Comparison of ENCODE assay signal across 20 cellular contexts in genomic region chr12:49328816-49329215, GRCh38. TPM values are rescaled to one million over a fixed set of nuclear protein-coding genes. Genes with fewer than 3 reads are reported as not detected.
A peak's percentile ranks its signal among the peaks of the same experiment; 100 is the strongest.
DNase-seq lines count a peak whose midpoint lies in the region; ATAC-seq and TF ChIP-seq lines count a peak whose summit lies in the region.
"Had no signal": no experiment of that assay in that cellular context is flagged by ENCODE, and none has a peak within 500 bp of the region (broad histone marks: within the 10 kb centered on the region; RNA-seq: fewer than 3 reads in every experiment).

No MANE protein-coding gene starts in this region.

- intact Hi-C loops in sigmoid colon (cut with DNase I) (no loop called here), heart right ventricle (cut with DNase I) (no loop called here)

- DNase-seq in D341Med (ENCODE audit: low spot score), result peak; percentile 9
- peak; percentile 21 for DNase-seq in left lobe of liver (ENCODE audit: low spot score)
- DNase-seq in sigmoid colon, result peak; percentile 39
- DNase-seq in NCI-H524 (lab: John Stamatoyannopoulos, UW), result no peak
- DNase-seq in heart right ventricle, result no peak
- DNase-seq in stimulated activated CD4-positive, alpha-beta T cell treated with anti-CD3 and anti-CD28 coated beads, Interleukin-2, amount 100 ng/mL, for 24 hours, result no peak
- DNase-seq: 8988T; CD8-positive, alpha-beta T cell; COR-L47; DMS153; DMS79; GDM1; GOT3; H7 had no signal

- peaks cover 0 to 20% (median 11%) of the 10 kb centered on the region in 4 donors for H3K4me1 ChIP-seq in sigmoid colon
- H3K4me1 ChIP-seq in heart right ventricle, result peaks cover 0 to 24% (median 6%) of the 10 kb centered on the region in 9 donors

- TF ChIP-seq CTCF in sigmoid colon (IDR thresholded peaks at IDR 0.05), result no peak
- no peak for TF ChIP-seq CTCF in heart right ventricle (IDR thresholded peaks at IDR 0.05)

- 94 to 98% methylated on average over 12 of the region's 12 CpGs for WGBS in sigmoid colon, 2 donors
- 96% methylated on average over 12 of the region's 12 CpGs for WGBS in heart right ventricle, 2 donors

- ATAC-seq in left lobe of liver (no peak), GM21447 (IDR thresholded peaks at IDR 0.05; ENCODE audit: unreplicated experiment) (no peak), heart right ventricle (no peak)
- ATAC-seq: CD8-positive, alpha-beta T cell; HCT116; HepG2 had no signal

- H3K27ac ChIP-seq in sigmoid colon (no peak overlapping the region), heart right ventricle (no peak overlapping the region)
- H3K27ac ChIP-seq: BLaER1 had no signal

- H3K9me3 ChIP-seq in sigmoid colon (no peaks in the 10 kb centered on the region), heart right ventricle (no peaks in the 10 kb centered on the region)
- H3K9me3 ChIP-seq: BLaER1 had no signal

- H3K27me3 ChIP-seq in sigmoid colon, result peaks cover under 1 to 37% (median 13%) of the 10 kb centered on the region in 3 donors
- peaks cover 0 to 30% (median 15%) of the 10 kb centered on the region in 7 donors for H3K27me3 ChIP-seq in heart right ventricle

- H3K36me3 ChIP-seq in sigmoid colon (no peaks in the 10 kb centered on the region), heart right ventricle (peaks cover 0 to 16% (median 0%) of the 10 kb centered on the region in 9 donors)

- TF ChIP-seq EP300 in sigmoid colon (IDR thresholded peaks at IDR 0.05), result no peak

- no peak overlapping the region for H3K4me3 ChIP-seq in sigmoid colon
- no peak overlapping the region for H3K4me3 ChIP-seq in heart right ventricle
- H3K4me3 ChIP-seq: BLaER1 had no signal

- TF ChIP-seq POLR2A in sigmoid colon (IDR thresholded peaks at IDR 0.05), result no peak

RNA-seq across cellular contexts. Expression of gene TROAP, which starts 5.8 kb away (rescaled TPM):
- total RNA-seq in left lobe of liver (0.48 TPM), sigmoid colon (under 1 TPM in 1 of 4 donors, not detected in 3; 0.36 TPM), heart right ventricle (1 to 10 TPM in 2 of 10 donors, under 1 TPM in 5, not detected in 3; 0.40 to 4.9 (median 0.72) TPM)
- polyA plus RNA-seq in sigmoid colon (10 to 100 TPM in 1 of 3 donors, 1 to 10 TPM in 2; 4.8 to 25.7 (median 5.1) TPM), heart right ventricle (1 to 10 TPM in 1 of 2 donors, under 1 TPM in 1; 0.20 to 1.3 TPM)

RNA-seq across cellular contexts. Expression of gene C1QL4, which starts 8.2 kb away (rescaled TPM):
- total RNA-seq in left lobe of liver (not detected), sigmoid colon (not detected), heart right ventricle (not detected)
- polyA plus RNA-seq in sigmoid colon (under 1 TPM in 1 of 3 donors, not detected in 2; 0.03 TPM), heart right ventricle (not detected)
- total RNA-seq: CD8-positive, alpha-beta T cell; HepG2 had no signal
- polyA plus RNA-seq: AG04450 had no signal

RNA-seq across cellular contexts. Expression of gene DNAJC22, which starts 17.9 kb away (rescaled TPM):
- 42.3 TPM for total RNA-seq in left lobe of liver
- under 1 TPM in 3 of 4 donors, not detected in 1; under 0.01 to 0.28 (median 0.16) TPM for total RNA-seq in sigmoid colon
- 10 to 100 TPM in 1 of 3 donors, 1 to 10 TPM in 2; 4.6 to 12.8 (median 7.8) TPM for polyA plus RNA-seq in sigmoid colon
- total RNA-seq in heart right ventricle, result under 1 TPM in 7 of 10 donors, not detected in 3; 0.17 to 0.59 (median 0.26) TPM
- polyA plus RNA-seq in heart right ventricle, result under 1 TPM in 1 of 2 donors, not detected in 1; 0.01 TPM
- total RNA-seq: CD8-positive, alpha-beta T cell had no signal

RNA-seq across cellular contexts. Expression of gene PRPH, which starts 33.9 kb away (rescaled TPM):
- total RNA-seq in left lobe of liver (not detected), sigmoid colon (10 to 100 TPM; 19.7 to 56.2 (median 38.6) TPM), heart right ventricle (under 1 TPM in 5 of 10 donors, not detected in 5; 0.10 to 0.64 (median 0.47) TPM)
- polyA plus RNA-seq in sigmoid colon (10 to 100 TPM in 1 of 3 donors, 1 to 10 TPM in 1, under 1 TPM in 1; 0.46 to 31.8 (median 2.4) TPM), heart right ventricle (under 1 TPM; 0.35 to 0.51 TPM)
- total RNA-seq: A673; CD8-positive, alpha-beta T cell; HepG2 had no signal
- polyA plus RNA-seq: AG04450 had no signal

RNA-seq across cellular contexts. Expression of gene SPATS2, which starts 38.4 kb away (rescaled TPM):
- total RNA-seq in left lobe of liver, result 5.9 TPM
- 10 to 100 TPM; 10.3 to 32.1 (median 13.4) TPM for total RNA-seq in sigmoid colon
- 10 to 100 TPM in 2 of 3 donors, 1 to 10 TPM in 1; 6.9 to 13.8 (median 11.0) TPM for polyA plus RNA-seq in sigmoid colon
- 10 to 100 TPM in 1 of 10 donors, 1 to 10 TPM in 9; 3.5 to 10.6 (median 5.1) TPM for total RNA-seq in heart right ventricle
- 10 to 100 TPM in 1 of 2 donors, 1 to 10 TPM in 1; 4.8 to 11.5 TPM for polyA plus RNA-seq in heart right ventricle

Comparison
In these comparisons a context has a peak if more than half of its experiments do, and no peak if none do; other contexts are left out.
1. DNase-seq: peak in D341Med (single experiment), left lobe of liver (single experiment) and sigmoid colon (single experiment); none in NCI-H524 (0 of 2), heart right ventricle (0 of 2) and stimulated activated CD4-positive, alpha-beta T cell treated with anti-CD3 and anti-CD28 coated beads, Interleukin-2, amount 100 ng/mL, for 24 hours (0 of 2).
2. RNA of gene DNAJC22, which starts 17.9 kb away (total RNA-seq): 42.3 TPM in left lobe of liver (single experiment); 0.17 to 0.59 TPM in heart right ventricle and under 0.01 to 0.28 TPM in sigmoid colon; every median in the first group is over 10 times any median in the second.